Comparison of ENCODE assay signal across 9 cellular contexts in genomic region chr4:16256343-16256742, GRCh38.
"Had no signal": no experiment of that assay in that cellular context is flagged by ENCODE, and none has a peak within 500 bp of the region (broad histone marks: within the 10 kb centered on the region; RNA-seq: fewer than 3 reads in every experiment).

No MANE protein-coding gene starts in this region.

- DNase-seq: GM23248, GOT3, H7, HFFc6 had no signal

- H3K36me3 ChIP-seq: HAP-1 had no signal

- FAIRE-seq: HepG2 had no signal

- ATAC-seq: HCT116, HepG2 had no signal

- H3K4me3 ChIP-seq: GM23248, HAP-1 had no signal

- H3K9me3 ChIP-seq: HAP-1 had no signal

- H3K27me3 Mint-ChIP-seq: IgD-negative memory B cell had no signal

- H3K27ac ChIP-seq: GM23248, HL-60 had no signal

- H3K4me1 ChIP-seq: HAP-1 had no signal

- H3K9me3 Mint-ChIP-seq: HFFc6, IgD-negative memory B cell had no signal

- H3K27ac Mint-ChIP-seq: HFFc6 had no signal

- H3K4me3 Mint-ChIP-seq: HFFc6, IgD-negative memory B cell had no signal
